9 cellular contexts compared by ENCODE assay signal in genomic region chr3:104596551-104596950, GRCh38.
DNase-seq lines count a peak whose midpoint lies in the region; ATAC-seq and TF ChIP-seq lines count a peak whose summit lies in the region.
"Had no signal": no experiment of that assay in that cellular context is flagged by ENCODE, and none has a peak within 500 bp of the region (broad histone marks: within the 10 kb centered on the region; RNA-seq: fewer than 3 reads in every experiment).

No MANE protein-coding gene starts in this region.

- intact Hi-C loops in activated naive CD4-positive, alpha-beta T cell treated with anti-CD3 and anti-CD28 coated beads for 36 hours (cut with micrococcal nuclease): loop anchor here (1.0 to 2.0 kb wide), 2 partner anchors 773 to 922 kb away; no protein-coding TSS in a partner anchor

- no peaks in the 10 kb centered on the region for H3K36me3 ChIP-seq in H7 (replicated peaks; ENCODE audit: control insufficient read depth, insufficient read depth, low read length)

- no peaks in the 10 kb centered on the region for H3K27me3 Mint-ChIP-seq in activated naive CD4-positive, alpha-beta T cell treated with anti-CD3 and anti-CD28 coated beads for 36 hours (ENCODE audit: low read depth)
- no peaks in the 10 kb centered on the region for H3K27me3 Mint-ChIP-seq in stimulated activated naive B cell treated with anti-CD40 and anti-IgM and Interleukin-4, amounts not matched to agents 10 μg/mL and 1 μg/mL and 100 μg/mL, for 72 hours
- H3K27me3 Mint-ChIP-seq: dendritic cell treated with granulocyte-macrophage colony-stimulating factor and Interleukin-4, amounts not matched to agents 40 ng/mL and 50 ng/mL, for 4 days had no signal

- no peaks in the 10 kb centered on the region for H3K9me3 Mint-ChIP-seq in activated naive CD4-positive, alpha-beta T cell treated with anti-CD3 and anti-CD28 coated beads for 36 hours
- no peaks in the 10 kb centered on the region for H3K9me3 Mint-ChIP-seq in stimulated activated naive B cell treated with anti-CD40 and anti-IgM and Interleukin-4, amounts not matched to agents 10 μg/mL and 1 μg/mL and 100 μg/mL, for 72 hours
- H3K9me3 Mint-ChIP-seq: dendritic cell treated with granulocyte-macrophage colony-stimulating factor and Interleukin-4, amounts not matched to agents 40 ng/mL and 50 ng/mL, for 4 days had no signal

- H3K4me3 ChIP-seq in H7 (ENCODE audit: insufficient read depth, low read depth, low read length) (no peak overlapping the region), LNCaP clone FGC (ENCODE audit: low read depth, low read length) (no peak overlapping the region)

- peak; percentile 9 for DNase-seq in activated naive CD4-positive, alpha-beta T cell treated with anti-CD3 and anti-CD28 coated beads for 36 hours
- no peak for DNase-seq in activated naive CD4-positive, alpha-beta T cell treated with Interleukin-2 at 50 U/mL for 16 hours
- peak; percentile 13 for DNase-seq in H7
- DNase-seq in LNCaP clone FGC (ENCODE audit: low read depth): no peak
- peak; percentile 72 for DNase-seq in SK-MEL-5 (ENCODE audit: low read depth, low spot score)
- DNase-seq in glomerular visceral epithelial cell (ENCODE audit: extremely low spot score): peak; percentile 50
- no peak for DNase-seq in stimulated activated naive B cell treated with anti-CD40 and anti-IgM and Interleukin-4, amounts not matched to agents 10 μg/mL and 1 μg/mL and 100 μg/mL, for 72 hours
- no peak for DNase-seq in DMS79 treated with DMSO at 0.1 percent for 48 hours (lab: John Stamatoyannopoulos, UW)

- in situ Hi-C loops in SK-MEL-5 (cut with HindIII; ENCODE audit: low pct_unique_long_range_greater_than_20kb, low sequenced_read_pairs): no loop called here

- ATAC-seq in stimulated activated naive B cell treated with anti-CD40 and anti-IgM and Interleukin-4, amounts not matched to agents 10 μg/mL and 1 μg/mL and 100 μg/mL, for 72 hours (replicated peaks): peak; percentile 74 to 80

- no peak overlapping the region for H3K4me3 Mint-ChIP-seq in activated naive CD4-positive, alpha-beta T cell treated with anti-CD3 and anti-CD28 coated beads for 36 hours
- H3K4me3 Mint-ChIP-seq in stimulated activated naive B cell treated with anti-CD40 and anti-IgM and Interleukin-4, amounts not matched to agents 10 μg/mL and 1 μg/mL and 100 μg/mL, for 72 hours: no peak overlapping the region
- H3K4me3 Mint-ChIP-seq: dendritic cell treated with granulocyte-macrophage colony-stimulating factor and Interleukin-4, amounts not matched to agents 40 ng/mL and 50 ng/mL, for 4 days had no signal

- H3K4me1 Mint-ChIP-seq in activated naive CD4-positive, alpha-beta T cell treated with anti-CD3 and anti-CD28 coated beads for 36 hours (ENCODE audit: low read depth): peaks cover 4% of the 10 kb centered on the region
- H3K4me1 Mint-ChIP-seq in stimulated activated naive B cell treated with anti-CD40 and anti-IgM and Interleukin-4, amounts not matched to agents 10 μg/mL and 1 μg/mL and 100 μg/mL, for 72 hours: peaks cover 6% of the 10 kb centered on the region in 2 donors

- CTCF ChIA-PET in activated naive CD4-positive, alpha-beta T cell treated with anti-CD3 and anti-CD28 coated beads for 36 hours (lab: Charles Lee): interaction anchor here (1.1 to 1.8 kb wide), 3 partner anchors 737 to 921 kb away, joined by 3 to 5 read pairs (median 4); no protein-coding TSS in a partner anchor

- H3K36me3 Mint-ChIP-seq in activated naive CD4-positive, alpha-beta T cell treated with anti-CD3 and anti-CD28 coated beads for 36 hours (ENCODE audit: low read depth): no peaks in the 10 kb centered on the region
- no peaks in the 10 kb centered on the region for H3K36me3 Mint-ChIP-seq in stimulated activated naive B cell treated with anti-CD40 and anti-IgM and Interleukin-4, amounts not matched to agents 10 μg/mL and 1 μg/mL and 100 μg/mL, for 72 hours

- TF ChIP-seq CTCF in LNCaP clone FGC (IDR thresholded peaks at IDR 0.05; ENCODE audit: control insufficient read depth, extremely low read depth, insufficient read depth): peak; percentile 75

- no peak overlapping the region for H3K27ac Mint-ChIP-seq in activated naive CD4-positive, alpha-beta T cell treated with anti-CD3 and anti-CD28 coated beads for 36 hours
- no peak overlapping the region for H3K27ac Mint-ChIP-seq in stimulated activated naive B cell treated with anti-CD40 and anti-IgM and Interleukin-4, amounts not matched to agents 10 μg/mL and 1 μg/mL and 100 μg/mL, for 72 hours
- H3K27ac Mint-ChIP-seq: dendritic cell treated with granulocyte-macrophage colony-stimulating factor and Interleukin-4, amounts not matched to agents 40 ng/mL and 50 ng/mL, for 4 days had no signal

- no peaks in the 10 kb centered on the region for H3K27me3 ChIP-seq in H7 (ENCODE audit: control insufficient read depth, insufficient read depth, low read length)

Comparison
In these comparisons a context has a peak if more than half of its experiments do, and no peak if none do; other contexts are left out.
1. DNase-seq: peak in activated naive CD4-positive, alpha-beta T cell treated with anti-CD3 and anti-CD28 coated beads for 36 hours (single experiment), H7 (single experiment), SK-MEL-5 (single experiment) and glomerular visceral epithelial cell (single experiment); none in activated naive CD4-positive, alpha-beta T cell treated with Interleukin-2 at 50 U/mL for 16 hours (single experiment), LNCaP clone FGC (single experiment), stimulated activated naive B cell treated with anti-CD40 and anti-IgM and Interleukin-4, amounts not matched to agents 10 μg/mL and 1 μg/mL and 100 μg/mL, for 72 hours (single experiment) and DMS79 treated with DMSO at 0.1 percent for 48 hours (single experiment).